11 cellular contexts compared by ENCODE assay signal in the genomic region with DNA sequence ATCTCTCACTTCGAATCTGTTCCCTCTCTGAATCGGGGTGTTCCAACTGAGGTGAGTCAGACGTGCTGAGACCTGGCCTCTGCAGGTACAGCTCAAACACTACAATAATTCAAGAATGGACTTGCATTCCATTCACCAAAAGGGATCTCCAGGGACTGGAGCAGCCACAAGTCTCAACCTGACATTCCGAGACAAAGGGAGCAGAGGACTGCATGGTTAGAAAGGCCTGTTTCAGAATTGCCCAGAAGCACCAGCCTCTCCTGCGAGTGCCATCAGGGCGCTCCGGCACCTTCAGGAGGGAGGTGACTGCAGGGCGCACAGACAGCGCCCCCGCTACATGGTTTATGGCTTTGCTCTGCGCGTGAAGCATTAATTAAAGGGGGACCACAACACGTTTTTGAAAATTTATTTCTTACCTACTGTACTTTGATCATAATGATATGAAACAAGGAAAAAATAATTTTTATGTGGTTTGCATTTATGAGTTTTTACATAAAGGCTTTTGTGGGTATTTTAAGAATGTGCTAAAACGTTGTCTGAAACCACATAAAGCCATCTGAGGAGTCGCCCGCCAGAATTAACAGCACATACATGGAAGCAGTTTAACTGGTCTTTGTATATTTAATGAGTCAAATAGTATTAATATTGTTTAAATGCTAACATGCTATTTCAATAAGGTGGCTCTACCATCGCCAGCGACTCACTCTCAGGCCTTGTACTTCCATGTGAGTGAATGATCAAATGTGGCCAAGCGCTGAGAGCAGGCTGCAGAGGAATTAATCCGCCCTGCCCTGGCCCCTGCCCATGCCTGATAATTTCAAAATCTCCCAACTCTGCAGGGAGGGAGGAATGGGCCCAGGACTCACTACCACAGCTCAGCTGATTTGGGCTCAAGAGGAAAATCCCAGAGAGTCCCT. TPM values are rescaled to one million over a fixed set of nuclear protein-coding genes. Genes with fewer than 3 reads are reported as not detected.
DNase-seq lines count a peak whose midpoint lies in the region; ATAC-seq and TF ChIP-seq lines count a peak whose summit lies in the region.
"Had no signal": no experiment of that assay in that cellular context is flagged by ENCODE, and none has a peak within 500 bp of the region (broad histone marks: within the 10 kb centered on the region; RNA-seq: fewer than 3 reads in every experiment).

No MANE protein-coding gene starts in this region.

- TF ChIP-seq EP300 in upper lobe of left lung (IDR thresholded peaks at IDR 0.05): no peak

- ATAC-seq in RWPE2 (ENCODE audit: low read depth): peak; percentile 97
- peak; percentile 47 to 83 for ATAC-seq in upper lobe of left lung (ENCODE audit: low FRiP score in 2 of 2)
- no peak for ATAC-seq in GM18858 (IDR thresholded peaks at IDR 0.05; ENCODE audit: unreplicated experiment)
- ATAC-seq: activated CD4-positive, CD25-positive, alpha-beta regulatory T cell treated with anti-CD3 and anti-CD28 coated beads, Interleukin-2, amount 50 U/mL, for 24 hours had no signal

- peak overlapping the region; percentile 91 for H3K27ac ChIP-seq in RWPE2 (ENCODE audit: poor library complexity, severe bottlenecking)
- peak overlapping the region in 3 of 4 donors; percentile 13 to 37 (median 14) for H3K27ac ChIP-seq in upper lobe of left lung

- H3K4me3 ChIP-seq in RWPE2 (ENCODE audit: severe bottlenecking) (no peak overlapping the region), upper lobe of left lung (no peak overlapping the region)
- H3K4me3 ChIP-seq: esophagus muscularis mucosa had no signal

- TF ChIP-seq CTCF in RWPE2 (IDR thresholded peaks at IDR 0.05; ENCODE audit: poor library complexity, severe bottlenecking): peak; percentile 54
- no peak for TF ChIP-seq CTCF in upper lobe of left lung (IDR thresholded peaks at IDR 0.05)

- DNase-seq in activated naive CD8-positive, alpha-beta T cell treated with anti-CD3 and anti-CD28 coated beads for 36 hours: no peak
- DNase-seq in RWPE2 (ENCODE audit: low spot score): peak; percentile 83
- peak; percentile 62 for DNase-seq in fibroblast of gingiva (ENCODE audit: low read depth)
- DNase-seq in upper lobe of left lung: peak in 1 of 2 donors; percentile 51
- no peak for DNase-seq in cerebellar nuclear complex (lab: John Stamatoyannopoulos, UW)
- no peak for DNase-seq in stimulated activated CD4-positive, alpha-beta T cell treated with anti-CD3 and anti-CD28 coated beads, Interleukin-4, amount 100 ng/mL, for 4 hours
- DNase-seq: NCI-H2029 treated with DMSO at 0.1 percent for 48 hours had no signal

- H3K36me3 Mint-ChIP-seq in activated naive CD8-positive, alpha-beta T cell: no peaks in the 10 kb centered on the region
- H3K36me3 Mint-ChIP-seq in activated naive CD8-positive, alpha-beta T cell treated with anti-CD3 and anti-CD28 coated beads for 36 hours: peaks cover 8% of the 10 kb centered on the region

- H3K36me3 ChIP-seq in RWPE2 (ENCODE audit: low read depth) (peaks cover 10% of the 10 kb centered on the region), upper lobe of left lung (peaks cover 0 to 15% (median 8%) of the 10 kb centered on the region in 4 donors)

- H3K27me3 Mint-ChIP-seq in activated naive CD8-positive, alpha-beta T cell: no peaks in the 10 kb centered on the region
- H3K27me3 Mint-ChIP-seq in activated naive CD8-positive, alpha-beta T cell treated with anti-CD3 and anti-CD28 coated beads for 36 hours: no peaks in the 10 kb centered on the region

- peaks cover 50% of the 10 kb centered on the region for H3K4me1 Mint-ChIP-seq in activated naive CD8-positive, alpha-beta T cell (ENCODE audit: low read depth)
- peaks cover 28% of the 10 kb centered on the region for H3K4me1 Mint-ChIP-seq in activated naive CD8-positive, alpha-beta T cell treated with anti-CD3 and anti-CD28 coated beads for 36 hours

- peak overlapping the region; percentile 64 for H3K27ac Mint-ChIP-seq in activated naive CD8-positive, alpha-beta T cell
- H3K27ac Mint-ChIP-seq in activated naive CD8-positive, alpha-beta T cell treated with anti-CD3 and anti-CD28 coated beads for 36 hours: no peak overlapping the region

- H3K9me3 ChIP-seq in RWPE2 (ENCODE audit: severe bottlenecking): no peaks in the 10 kb centered on the region
- no peaks in the 10 kb centered on the region for H3K9me3 ChIP-seq in upper lobe of left lung
- H3K9me3 ChIP-seq: esophagus muscularis mucosa had no signal

- peak overlapping the region; percentile 42 for H3K4me3 Mint-ChIP-seq in activated naive CD8-positive, alpha-beta T cell
- no peak overlapping the region for H3K4me3 Mint-ChIP-seq in activated naive CD8-positive, alpha-beta T cell treated with anti-CD3 and anti-CD28 coated beads for 36 hours

- WGBS in upper lobe of left lung, 2 donors: 66 to 75% methylated on average over 19 to 20 of the region's 20 CpGs

- H3K27me3 ChIP-seq in RWPE2 (ENCODE audit: insufficient read depth, poor library complexity, severe bottlenecking) (no peaks in the 10 kb centered on the region), upper lobe of left lung (no peaks in the 10 kb centered on the region)
- H3K27me3 ChIP-seq: esophagus muscularis mucosa had no signal

- peaks cover 30% of the 10 kb centered on the region for H3K4me1 ChIP-seq in RWPE2 (ENCODE audit: insufficient read depth, poor library complexity, severe bottlenecking)
- peaks cover 27 to 38% (median 31%) of the 10 kb centered on the region in 4 donors for H3K4me1 ChIP-seq in upper lobe of left lung

- no peak for TF ChIP-seq POLR2A in upper lobe of left lung (IDR thresholded peaks at IDR 0.05)

- H3K9me3 Mint-ChIP-seq in activated naive CD8-positive, alpha-beta T cell (ENCODE audit: low read depth): no peaks in the 10 kb centered on the region
- no peaks in the 10 kb centered on the region for H3K9me3 Mint-ChIP-seq in activated naive CD8-positive, alpha-beta T cell treated with anti-CD3 and anti-CD28 coated beads for 36 hours

RNA-seq across cellular contexts. Expression of gene SLC66A1, which starts 49.4 kb away (rescaled TPM):
- 1 to 10 TPM; 6.5 to 6.8 TPM for total RNA-seq in activated naive CD8-positive, alpha-beta T cell treated with anti-CD3 and anti-CD28 coated beads for 36 hours
- 10 to 100 TPM; 15.6 to 30.3 (median 24.3) TPM for total RNA-seq in upper lobe of left lung

RNA-seq across cellular contexts. Expression of gene AKR7A2, which starts 49.5 kb away (rescaled TPM):
- total RNA-seq in activated naive CD8-positive, alpha-beta T cell treated with anti-CD3 and anti-CD28 coated beads for 36 hours: 10 to 100 TPM; 37.4 to 43.0 TPM
- total RNA-seq in upper lobe of left lung: 10 to 100 TPM; 25.2 to 66.3 (median 47.6) TPM

Comparison
In these comparisons a context has a peak if more than half of its experiments do, and no peak if none do; other contexts are left out.
1. DNase-seq: peak in RWPE2 (single experiment) and fibroblast of gingiva (single experiment); none in activated naive CD8-positive, alpha-beta T cell treated with anti-CD3 and anti-CD28 coated beads for 36 hours (single experiment), cerebellar nuclear complex (0 of 2) and stimulated activated CD4-positive, alpha-beta T cell treated with anti-CD3 and anti-CD28 coated beads, Interleukin-4, amount 100 ng/mL, for 4 hours (0 of 2).